Comparison of ENCODE assay signal across 9 cellular contexts in genomic region chr1:196794128-196794527, GRCh38. TPM values are rescaled to one million over a fixed set of nuclear protein-coding genes. Genes with fewer than 3 reads are reported as not detected.
"Had no signal": no experiment of that assay in that cellular context is flagged by ENCODE, and none has a peak within 500 bp of the region (broad histone marks: within the 10 kb centered on the region; RNA-seq: fewer than 3 reads in every experiment).

No MANE protein-coding gene starts in this region.

RNA-seq across cellular contexts. Expression of gene CFHR3, which starts 19.5 kb away (rescaled TPM):
- total RNA-seq: activated CD4-positive, alpha-beta T cell treated with anti-CD3 and anti-CD28 coated beads for 36 hours; activated CD8-positive, alpha-beta memory T cell treated with anti-CD3 and anti-CD28 coated beads, Interleukin-2, amount 10 ng/mL, durations not matched to agents 7 days and 5 days; activated CD8-positive, alpha-beta T cell treated with anti-CD3 and anti-CD28 coated beads, Interleukin-2, amount 10 ng/mL, durations not matched to agents 7 days and 5 days; activated T-helper 2 cell treated with anti-CD3 and anti-CD28 coated beads, Interferon-gamma antibody, Interleukin-2, Interleukin-4, amounts not matched to agents 10 μg/mL and 5 μg/mL and 100 μg/mL, durations not matched to agents 14 hours and 24 hours and 36 hours; chondrocyte; suprapubic skin had no signal

RNA-seq across cellular contexts. Expression of gene CFHR1, which starts 25.4 kb away (rescaled TPM):
- total RNA-seq: activated CD4-positive, alpha-beta T cell treated with anti-CD3 and anti-CD28 coated beads for 36 hours; activated CD8-positive, alpha-beta memory T cell treated with anti-CD3 and anti-CD28 coated beads, Interleukin-2, amount 10 ng/mL, durations not matched to agents 7 days and 5 days; activated CD8-positive, alpha-beta T cell treated with anti-CD3 and anti-CD28 coated beads, Interleukin-2, amount 10 ng/mL, durations not matched to agents 7 days and 5 days; activated T-helper 2 cell treated with anti-CD3 and anti-CD28 coated beads, Interferon-gamma antibody, Interleukin-2, Interleukin-4, amounts not matched to agents 10 μg/mL and 5 μg/mL and 100 μg/mL, durations not matched to agents 14 hours and 24 hours and 36 hours; chondrocyte; mammary epithelial cell; osteoblast; upper lobe of right lung had no signal
